In genomic region chr7:93194368-93194767, GRCh38 we compare ENCODE assay signal across 16 cellular contexts. TPM values are rescaled to one million over a fixed set of nuclear protein-coding genes. Genes with fewer than 3 reads are reported as not detected.
DNase-seq lines count a peak whose midpoint lies in the region; ATAC-seq, FAIRE-seq and TF ChIP-seq lines count a peak whose summit lies in the region.
"Had no signal": no experiment of that assay in that cellular context is flagged by ENCODE, and none has a peak within 500 bp of the region (broad histone marks: within the 10 kb centered on the region; RNA-seq: fewer than 3 reads in every experiment).

No MANE protein-coding gene starts in this region.

- no peak for TF ChIP-seq POLR2A in A549 (IDR thresholded peaks at IDR 0.05; ENCODE audit: low read length)
- no peak for TF ChIP-seq POLR2A in H54 (IDR thresholded peaks at IDR 0.05; ENCODE audit: low read depth, low read length)

- POLR2A ChIA-PET in A549 (lab: Yijun Ruan, JAX), result no interaction called here

- ATAC-seq in A549 (peak in 1 of 2 experiments; percentile 59; a peak in 1 of 6 replicates), SK-N-SH treated with all-trans-retinoic acid at 6 μM for 48 hours (peak; percentile 61), GM19035 (IDR thresholded peaks at IDR 0.05; ENCODE audit: unreplicated experiment) (no peak)

- H3K4me2 ChIP-seq in A549, result no peak overlapping the region
- H3K4me2 ChIP-seq: smooth muscle cell had no signal

- DNase-seq in A549 (ENCODE audit: low read depth in 1 of 2, low spot score in 1 of 2), result no peak
- DNase-seq in H54 (ENCODE audit: insufficient read length, low spot score), result no peak
- peak; percentile 16 for DNase-seq in fibroblast of pulmonary artery (ENCODE audit: low read depth)
- no peak for DNase-seq in NCI-H748 treated with DMSO at 0.1 percent for 48 hours (lab: John Stamatoyannopoulos, UW)
- DNase-seq in AML-193 (lab: John Stamatoyannopoulos, UW), result no peak
- DNase-seq in activated CD4-positive, alpha-beta T cell treated with anti-CD3 and anti-CD28 coated beads for 4 hours, result no peak
- DNase-seq: activated CD4-positive, alpha-beta T cell treated with anti-CD3 and anti-CD28 coated beads for 1 hour; activated naive CD8-positive, alpha-beta T cell treated with anti-CD3 and anti-CD28 coated beads, Interleukin-2, amount 10 ng/mL, durations not matched to agents 7 days and 5 days; activated T-cell treated with anti-CD3 and anti-CD28 coated beads, Interleukin-2, amount 50 U/mL, for 1 hour; esophagus squamous epithelium; MG63; nucleus accumbens had no signal

- CTCF ChIA-PET in A549 (lab: Yijun Ruan, JAX), result interaction anchor here (0.6 to 1.5 kb wide), 3 partner anchors 22 to 688 kb away, joined by 3 read pairs; no protein-coding TSS in a partner anchor

- H3K4me3 ChIP-seq in A549 (no peak overlapping the region), fibroblast of pulmonary artery (replicated peaks; ENCODE audit: low read depth, low read length) (no peak overlapping the region)
- H3K4me3 ChIP-seq: coronary artery, esophagus squamous epithelium, MG63, smooth muscle cell had no signal

- no peak for TF ChIP-seq CTCF in A549 (IDR thresholded peaks at IDR 0.05)
- TF ChIP-seq CTCF in fibroblast of pulmonary artery (IDR thresholded peaks at IDR 0.05; ENCODE audit: low read length, missing control alignments), result no peak

- FAIRE-seq in A549 (lab: Jason Lieb, UNC) (peak; percentile 18), H54 (lab: Jason Lieb, UNC) (peak; percentile 97)

- no peaks in the 10 kb centered on the region for H3K4me1 ChIP-seq in A549
- H3K4me1 ChIP-seq: esophagus squamous epithelium had no signal

- H3K9me3 ChIP-seq in A549, result no peaks in the 10 kb centered on the region
- H3K9me3 ChIP-seq: esophagus squamous epithelium, MG63 had no signal

- 4% methylated on average over 3 of the region's 3 CpGs for WGBS in A549 (ENCODE audit: missing lambda C conversion rate)

- TF ChIP-seq RAD21 in A549 (conservative IDR thresholded peaks at IDR 0.05 in 1 of 2, IDR thresholded peaks at IDR 0.05 in 1 of 2), result no peak

- no peak overlapping the region for H3K27ac ChIP-seq in A549
- H3K27ac ChIP-seq: coronary artery, esophagus squamous epithelium had no signal

- TF ChIP-seq EP300 in A549 (IDR thresholded peaks at IDR 0.05), result no peak

TF ChIP-seq in A549, 52 proteins besides CTCF, POLR2A, EP300 and RAD21:
- no peak for TF ChIP-seq TFCP2L1 (CRISPR knock-in tag; IDR thresholded peaks at IDR 0.05)
- no peak for TF ChIP-seq RNF2 (IDR thresholded peaks at IDR 0.05; ENCODE audit: borderline replicate concordance, low read depth)
- no peak for TF ChIP-seq CBX8 (IDR thresholded peaks at IDR 0.05)
- no peak for TF ChIP-seq NPAS2 (CRISPR knock-in tag; IDR thresholded peaks at IDR 0.05; ENCODE audit: borderline replicate concordance)
- TF ChIP-seq HES2 (IDR thresholded peaks at IDR 0.05), result no peak
TF ChIP-seq in A549: peak in this region for 0.

TF ChIP-seq in SK-N-SH treated with all-trans-retinoic acid at 6 μM for 48 hours, 23 proteins besides CTCF, POLR2A, EP300 and RAD21:
- TF ChIP-seq TCF4 (CRISPR knock-in tag; IDR thresholded peaks at IDR 0.05; ENCODE audit: borderline replicate concordance), result no peak
- TF ChIP-seq BACH2 (CRISPR knock-in tag; IDR thresholded peaks at IDR 0.05; ENCODE audit: borderline replicate concordance), result no peak
- TF ChIP-seq, protein P1, sequence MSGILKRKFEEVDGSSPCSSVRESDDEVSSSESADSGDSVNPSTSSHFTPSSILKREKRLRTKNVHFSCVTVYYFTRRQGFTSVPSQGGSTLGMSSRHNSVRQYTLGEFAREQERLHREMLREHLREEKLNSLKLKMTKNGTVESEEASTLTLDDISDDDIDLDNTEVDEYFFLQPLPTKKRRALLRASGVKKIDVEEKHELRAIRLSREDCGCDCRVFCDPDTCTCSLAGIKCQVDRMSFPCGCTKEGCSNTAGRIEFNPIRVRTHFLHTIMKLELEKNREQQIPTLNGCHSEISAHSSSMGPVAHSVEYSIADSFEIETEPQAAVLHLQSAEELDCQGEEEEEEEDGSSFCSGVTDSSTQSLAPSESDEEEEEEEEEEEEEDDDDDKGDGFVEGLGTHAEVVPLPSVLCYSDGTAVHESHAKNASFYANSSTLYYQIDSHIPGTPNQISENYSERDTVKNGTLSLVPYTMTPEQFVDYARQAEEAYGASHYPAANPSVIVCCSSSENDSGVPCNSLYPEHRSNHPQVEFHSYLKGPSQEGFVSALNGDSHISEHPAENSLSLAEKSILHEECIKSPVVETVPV (CRISPR knock-in tag; IDR thresholded peaks at IDR 0.05), result no peak
- TF ChIP-seq RARB (CRISPR knock-in tag; IDR thresholded peaks at IDR 0.05), result no peak
- no peak for TF ChIP-seq ZC3H10 (CRISPR knock-in tag; IDR thresholded peaks at IDR 0.05)
- no peak for TF ChIP-seq ZFP3 (CRISPR knock-in tag; IDR thresholded peaks at IDR 0.05)
- TF ChIP-seq ISL1 (CRISPR knock-in tag; IDR thresholded peaks at IDR 0.05), result no peak
- TF ChIP-seq, protein P2, sequence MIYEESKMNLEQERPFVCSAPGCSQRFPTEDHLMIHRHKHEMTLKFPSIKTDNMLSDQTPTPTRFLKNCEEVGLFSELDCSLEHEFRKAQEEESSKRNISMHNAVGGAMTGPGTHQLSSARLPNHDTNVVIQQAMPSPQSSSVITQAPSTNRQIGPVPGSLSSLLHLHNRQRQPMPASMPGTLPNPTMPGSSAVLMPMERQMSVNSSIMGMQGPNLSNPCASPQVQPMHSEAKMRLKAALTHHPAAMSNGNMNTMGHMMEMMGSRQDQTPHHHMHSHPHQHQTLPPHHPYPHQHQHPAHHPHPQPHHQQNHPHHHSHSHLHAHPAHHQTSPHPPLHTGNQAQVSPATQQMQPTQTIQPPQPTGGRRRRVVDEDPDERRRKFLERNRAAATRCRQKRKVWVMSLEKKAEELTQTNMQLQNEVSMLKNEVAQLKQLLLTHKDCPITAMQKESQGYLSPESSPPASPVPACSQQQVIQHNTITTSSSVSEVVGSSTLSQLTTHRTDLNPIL (CRISPR knock-in tag; IDR thresholded peaks at IDR 0.05; ENCODE audit: low read depth), result no peak
- no peak for TF ChIP-seq CSDC2 (CRISPR knock-in tag; IDR thresholded peaks at IDR 0.05)
- TF ChIP-seq ARNTL (CRISPR knock-in tag; IDR thresholded peaks at IDR 0.05; ENCODE audit: borderline replicate concordance, low read depth), result no peak
- no peak for TF ChIP-seq PATZ1 (CRISPR knock-in tag; IDR thresholded peaks at IDR 0.05; ENCODE audit: borderline replicate concordance)
- TF ChIP-seq SNAI2 (CRISPR knock-in tag; IDR thresholded peaks at IDR 0.05), result no peak
- TF ChIP-seq PPARA (CRISPR knock-in tag; IDR thresholded peaks at IDR 0.05; ENCODE audit: borderline replicate concordance), result no peak
- TF ChIP-seq ZNF8 (CRISPR knock-in tag; IDR thresholded peaks at IDR 0.05), result no peak
- no peak for TF ChIP-seq ZFP30 (CRISPR knock-in tag; IDR thresholded peaks at IDR 0.05)
- no peak for TF ChIP-seq ZNF565 (CRISPR knock-in tag; conservative IDR thresholded peaks at IDR 0.05; ENCODE audit: low read depth)
- no peak for TF ChIP-seq TOX (CRISPR knock-in tag; IDR thresholded peaks at IDR 0.05; ENCODE audit: borderline replicate concordance)
- no peak for TF ChIP-seq OSR1 (CRISPR knock-in tag; IDR thresholded peaks at IDR 0.05)

RNA-seq across cellular contexts. Expression of gene HEPACAM2, which starts 31.9 kb away (rescaled TPM):
- polyA plus RNA-seq in A549 (2011; rRNA removed), result 0.04 and 0.05 TPM in 2 replicates
- polyA plus RNA-seq in A549 (2012; cell fraction: cytosol; rRNA removed), result not detected in 2 replicates
- polyA plus RNA-seq in A549 (2012; cell fraction: nucleus; rRNA removed), result not detected in 2 replicates
- not detected in 3 replicates for polyA plus RNA-seq in A549 (2017; fragmentation: RNase III; extraction: RNeasy Plus Mini Kit Qiagen cat#74134 plus additional on column Dnase treatment)
- 0.12 TPM in 1 of 2 replicates, not detected in the other for polyA minus RNA-seq in A549 (2011; rRNA and poly(A)+ RNA removed)
- polyA plus RNA-seq: smooth muscle cell had no signal

RNA-seq across cellular contexts. Expression of gene VPS50, which starts 37.8 kb away (rescaled TPM):
- polyA plus RNA-seq in A549 (2011; rRNA removed), result 18.3 and 19.0 TPM in 2 replicates
- 2.3 and 2.5 TPM in 2 replicates for polyA plus RNA-seq in A549 (2012; cell fraction: cytosol; rRNA removed)
- 3.0 and 3.2 TPM in 2 replicates for polyA plus RNA-seq in A549 (2012; cell fraction: nucleus; rRNA removed)
- 7.9 to 8.9 TPM (median 8.2 TPM) in 3 replicates for polyA plus RNA-seq in A549 (2017; fragmentation: RNase III; extraction: RNeasy Plus Mini Kit Qiagen cat#74134 plus additional on column Dnase treatment)
- 12.1 and 19.2 TPM in 2 replicates for polyA minus RNA-seq in A549 (2011; rRNA and poly(A)+ RNA removed)

RNA-seq across cellular contexts. Expression of gene SAMD9L, which starts 46.2 kb away (rescaled TPM):
- 1.4 and 1.5 TPM in 2 replicates for polyA plus RNA-seq in A549 (2011; rRNA removed)
- 0.05 and 0.07 TPM in 2 replicates for polyA plus RNA-seq in A549 (2012; cell fraction: cytosol; rRNA removed)
- 0.06 and 0.10 TPM in 2 replicates for polyA plus RNA-seq in A549 (2012; cell fraction: nucleus; rRNA removed)
- polyA plus RNA-seq in A549 (2017; fragmentation: RNase III; extraction: RNeasy Plus Mini Kit Qiagen cat#74134 plus additional on column Dnase treatment), result 0.44 to 0.70 TPM (median 0.56 TPM) in 3 replicates
- polyA minus RNA-seq in A549 (2011; rRNA and poly(A)+ RNA removed), result 0.49 and 0.54 TPM in 2 replicates
